Comparison of ENCODE assay signal across 15 cellular contexts in genomic region chr2:236970656-236971010, GRCh38.
DNase-seq lines count a peak whose midpoint lies in the region; ATAC-seq and TF ChIP-seq lines count a peak whose summit lies in the region.
"Had no signal": no experiment of that assay in that cellular context is flagged by ENCODE, and none has a peak within 500 bp of the region (broad histone marks: within the 10 kb centered on the region; RNA-seq: fewer than 3 reads in every experiment).

No MANE protein-coding gene starts in this region.

- DNase-seq in CD8-positive, alpha-beta T cell = no peak
- DNase-seq in Peyer's patch (peak in 1 of 3 donors; percentile 42), fibroblast of mammary gland (ENCODE audit: low read depth) (peak; percentile 81), skeletal muscle cell (ENCODE audit: low read depth) (peak; percentile 60), iPS-NIHi11 (ENCODE audit: low spot score) (no peak)
- DNase-seq in activated CD8-positive, alpha-beta memory T cell treated with anti-CD3 and anti-CD28 coated beads for 24 hours = no peak
- DNase-seq: AML-193, colonic mucosa, mucosa of descending colon, NCI-H2227 treated with DMSO at 0.1 percent for 48 hours, nucleus accumbens had no signal

- H3K27me3 ChIP-seq in CD8-positive, alpha-beta T cell (ENCODE audit: insufficient read depth, low read length) = no peaks in the 10 kb centered on the region
- H3K27me3 ChIP-seq in Peyer's patch = no peaks in the 10 kb centered on the region
- H3K27me3 ChIP-seq: colonic mucosa, SJCRH30, tibial nerve had no signal

- no peak for TF ChIP-seq CTCF in CD8-positive, alpha-beta T cell (IDR thresholded peaks at IDR 0.05)
- TF ChIP-seq CTCF in Peyer's patch (IDR thresholded peaks at IDR 0.05) (no peak), fibroblast of mammary gland (conservative IDR thresholded peaks at IDR 0.05; ENCODE audit: control insufficient read depth, insufficient read depth, low read depth, low read length) (no peak)

- CTCF ChIA-PET in CD8-positive, alpha-beta T cell (lab: Charles Lee) = interaction anchor here (1.2 to 1.5 kb wide), 3 partner anchors 11 to 401 kb away, joined by 3 to 4 read pairs (median 4); partner anchors contain the start of gene ACKR3

- intact Hi-C loops in CD8-positive, alpha-beta T cell (cut with DNase I, micrococcal nuclease) = no loop called here

- TF ChIP-seq POLR2A in Peyer's patch (IDR thresholded peaks at IDR 0.05) = no peak

- no peak overlapping the region for H3K4me3 ChIP-seq in CD8-positive, alpha-beta T cell (ENCODE audit: low read depth, low read length)
- no peak overlapping the region for H3K4me3 ChIP-seq in Peyer's patch
- no peak overlapping the region for H3K4me3 ChIP-seq in fibroblast of mammary gland (ENCODE audit: control insufficient read depth, low read depth, low read length)
- H3K4me3 ChIP-seq in skeletal muscle cell (ENCODE audit: low read depth, low read length) = no peak overlapping the region
- H3K4me3 ChIP-seq: colonic mucosa, mucosa of descending colon, tibial nerve had no signal

- POLR2A ChIA-PET in CD8-positive, alpha-beta T cell (lab: Charles Lee) = interaction anchor here (0.7 to 1.5 kb wide), 6 partner anchors 12 to 1098 kb away, joined by 3 to 9 read pairs (median 3); partner anchors contain the start of gene ACKR3

- ATAC-seq in CD8-positive, alpha-beta T cell = no peak
- ATAC-seq in GM19023 (IDR thresholded peaks at IDR 0.05; ENCODE audit: unreplicated experiment) = no peak
- ATAC-seq: mucosa of descending colon had no signal

- no peak overlapping the region for H3K4me3 Mint-ChIP-seq in CD8-positive, alpha-beta T cell

- no peaks in the 10 kb centered on the region for H3K36me3 Mint-ChIP-seq in CD8-positive, alpha-beta T cell
- H3K36me3 Mint-ChIP-seq: activated naive CD4-positive, alpha-beta T cell treated with anti-CD3 and anti-CD28 coated beads, Interleukin-2, amount 50 U/mL, for 24 hours had no signal

- H3K4me1 Mint-ChIP-seq in CD8-positive, alpha-beta T cell (ENCODE audit: low read depth) = peaks cover 48% of the 10 kb centered on the region

- H3K27me3 Mint-ChIP-seq in CD8-positive, alpha-beta T cell (ENCODE audit: low read depth) = no peaks in the 10 kb centered on the region
- H3K27me3 Mint-ChIP-seq: activated naive CD4-positive, alpha-beta T cell treated with anti-CD3 and anti-CD28 coated beads, Interleukin-2, amount 50 U/mL, for 24 hours had no signal

- peaks cover 37% of the 10 kb centered on the region for H3K4me1 ChIP-seq in CD8-positive, alpha-beta T cell (ENCODE audit: insufficient read depth, low read length)
- H3K4me1 ChIP-seq in Peyer's patch = peaks cover 0 to 15% (median 7%) of the 10 kb centered on the region in 4 donors

- peak overlapping the region; percentile 95 for H3K27ac Mint-ChIP-seq in CD8-positive, alpha-beta T cell

- H3K27ac ChIP-seq in CD8-positive, alpha-beta T cell (ENCODE audit: low read depth, low read length) = no peak overlapping the region
- H3K27ac ChIP-seq in Peyer's patch = peak overlapping the region in 3 of 4 donors; percentile 20 to 90 (median 85)
- H3K27ac ChIP-seq: colonic mucosa had no signal

- no peaks in the 10 kb centered on the region for H3K9me3 Mint-ChIP-seq in CD8-positive, alpha-beta T cell
- H3K9me3 Mint-ChIP-seq: activated naive CD4-positive, alpha-beta T cell treated with anti-CD3 and anti-CD28 coated beads, Interleukin-2, amount 50 U/mL, for 24 hours had no signal

- no peaks in the 10 kb centered on the region for H3K9me3 ChIP-seq in CD8-positive, alpha-beta T cell (ENCODE audit: low read length)
- no peaks in the 10 kb centered on the region for H3K9me3 ChIP-seq in Peyer's patch
- H3K9me3 ChIP-seq: colonic mucosa, mucosa of descending colon, SJCRH30, tibial nerve had no signal

- no peaks in the 10 kb centered on the region for H3K36me3 ChIP-seq in CD8-positive, alpha-beta T cell (ENCODE audit: insufficient read depth, low read length)
- no peaks in the 10 kb centered on the region for H3K36me3 ChIP-seq in Peyer's patch
- H3K36me3 ChIP-seq: colonic mucosa, SJCRH30, tibial nerve had no signal

Comparison
In these comparisons a context has a peak if more than half of its experiments do, and no peak if none do; other contexts are left out.
1. DNase-seq: peak in fibroblast of mammary gland (single experiment) and skeletal muscle cell (single experiment); none in CD8-positive, alpha-beta T cell (0 of 7), iPS-NIHi11 (single experiment) and activated CD8-positive, alpha-beta memory T cell treated with anti-CD3 and anti-CD28 coated beads for 24 hours (single experiment).